8 cellular contexts compared by ENCODE assay signal in the genomic region with DNA sequence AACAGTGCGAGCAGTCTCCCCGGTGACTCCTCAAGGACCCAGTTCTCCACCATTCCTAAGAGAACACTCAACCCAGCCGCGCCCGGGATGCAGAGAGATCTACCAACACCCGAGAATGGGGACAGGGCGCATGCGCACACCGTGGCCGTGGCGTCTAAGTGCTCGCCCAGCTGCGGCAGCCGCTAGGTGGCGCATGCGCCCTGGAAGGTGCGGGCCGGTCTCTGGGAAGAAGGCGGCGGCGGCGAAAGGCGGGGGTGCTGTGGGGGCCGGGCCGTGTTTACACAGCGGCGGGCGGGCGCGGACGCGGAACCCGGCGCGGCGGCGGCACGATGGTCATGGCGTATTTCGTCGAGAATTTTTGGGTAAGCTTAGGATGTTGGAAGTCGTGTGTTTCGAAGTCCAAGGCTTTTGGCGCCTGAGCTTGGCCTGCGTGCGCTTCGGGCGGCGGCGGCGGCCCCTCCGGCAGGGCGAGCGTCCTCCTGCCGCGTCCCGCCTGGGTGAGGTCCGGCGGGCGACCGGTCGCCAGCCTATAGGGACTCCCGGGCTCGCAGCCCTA. TPM values are rescaled to one million over a fixed set of nuclear protein-coding genes. Genes with fewer than 3 reads are reported as not detected.
DNase-seq lines count a peak whose midpoint lies in the region; TF ChIP-seq lines count a peak whose summit lies in the region.

TSS of gene FCHO2 (plus strand) at position 274 of the 556 bp plus-strand sequence. CDS start at position 330, 56 bp downstream.

- peak within 1 kb of the TSS; percentile 63 for H3K4me3 ChIP-seq in GM08714 (ENCODE audit: low read length)
- H3K4me3 ChIP-seq in NB4 (ENCODE audit: low read depth, low read length) = peak within 1 kb of the TSS; percentile 88

- peak; percentile 61 for TF ChIP-seq POLR2A in NB4 (IDR thresholded peaks at IDR 0.05; ENCODE audit: extremely low read depth, insufficient read length)

- TF ChIP-seq CTCF in HFFc6 (IDR thresholded peaks at IDR 0.05) (peak; percentile 98), NB4 (IDR thresholded peaks at IDR 0.05; ENCODE audit: low read depth, low read length) (peak; percentile 31)

- H3K36me3 Mint-ChIP-seq in HFFc6 (ENCODE audit: low read depth) = peaks cover 12% of the 10 kb centered on the region
- peaks cover 4% of the 10 kb centered on the region for H3K36me3 Mint-ChIP-seq in activated naive CD4-positive, alpha-beta T cell treated with anti-CD3 and anti-CD28 coated beads, Interleukin-2, amount 50 U/mL, for 24 hours

- no peaks in the 10 kb centered on the region for H3K9me3 Mint-ChIP-seq in HFFc6
- no peaks in the 10 kb centered on the region for H3K9me3 Mint-ChIP-seq in activated naive CD4-positive, alpha-beta T cell treated with anti-CD3 and anti-CD28 coated beads, Interleukin-2, amount 50 U/mL, for 24 hours

- DNase-seq in HFFc6 (peak; percentile 96), NB4 (ENCODE audit: low read depth) (peak; percentile 94), SK-N-DZ (ENCODE audit: low spot score) (peak; percentile 95), globus pallidus (ENCODE audit: low spot score) (peak; percentile 96), nucleus accumbens (lab: John Stamatoyannopoulos, UW) (peak; percentile 11 to 98 (median 92)), superior temporal gyrus (ENCODE audit: extremely low spot score) (peak; percentile 98)

- H3K27ac Mint-ChIP-seq in HFFc6 = peak within 1 kb of the TSS; percentile 99
- H3K27ac Mint-ChIP-seq in activated naive CD4-positive, alpha-beta T cell treated with anti-CD3 and anti-CD28 coated beads, Interleukin-2, amount 50 U/mL, for 24 hours = peak within 1 kb of the TSS; percentile 82

- H3K4me3 Mint-ChIP-seq in HFFc6 = peak within 1 kb of the TSS; percentile 97
- H3K4me3 Mint-ChIP-seq in activated naive CD4-positive, alpha-beta T cell treated with anti-CD3 and anti-CD28 coated beads, Interleukin-2, amount 50 U/mL, for 24 hours = peak within 1 kb of the TSS; percentile 94

- H3K27me3 Mint-ChIP-seq in HFFc6 (ENCODE audit: insufficient read depth) = no peaks in the 10 kb centered on the region
- peaks cover 49% of the 10 kb centered on the region for H3K27me3 Mint-ChIP-seq in activated naive CD4-positive, alpha-beta T cell treated with anti-CD3 and anti-CD28 coated beads, Interleukin-2, amount 50 U/mL, for 24 hours

- H3K4me1 Mint-ChIP-seq in HFFc6 (ENCODE audit: low read depth) = peaks cover 65% of the 10 kb centered on the region
- peaks cover 10% of the 10 kb centered on the region for H3K4me1 Mint-ChIP-seq in activated naive CD4-positive, alpha-beta T cell treated with anti-CD3 and anti-CD28 coated beads, Interleukin-2, amount 50 U/mL, for 24 hours

RNA-seq across cellular contexts. Expression of gene FCHO2, which starts in this region (rescaled TPM):
- total RNA-seq in HFFc6 (2021; fragmentation: NEBNext Ultra II Directional; extraction: Animal tissue kit (Norgen Biotek cat#: 25700)) = 10 to 100 TPM; 16.6 to 24.8 (median 19.2) TPM
- 5.2 and 7.2 TPM in 2 replicates for polyA plus RNA-seq in SK-N-DZ (2014; cell fraction: cytosol; rRNA removed)
- 13.2 and 13.3 TPM in 2 replicates for polyA plus RNA-seq in SK-N-DZ (2014; cell fraction: nucleus; rRNA removed)

Comparison
In these comparisons a context has a peak if more than half of its experiments do, and no peak if none do; other contexts are left out.
1. Peak in every context shown above with its lines: DNase-seq and H3K4me3 ChIP-seq.